ENCODE assay signal across 11 cellular contexts in the genomic region with DNA sequence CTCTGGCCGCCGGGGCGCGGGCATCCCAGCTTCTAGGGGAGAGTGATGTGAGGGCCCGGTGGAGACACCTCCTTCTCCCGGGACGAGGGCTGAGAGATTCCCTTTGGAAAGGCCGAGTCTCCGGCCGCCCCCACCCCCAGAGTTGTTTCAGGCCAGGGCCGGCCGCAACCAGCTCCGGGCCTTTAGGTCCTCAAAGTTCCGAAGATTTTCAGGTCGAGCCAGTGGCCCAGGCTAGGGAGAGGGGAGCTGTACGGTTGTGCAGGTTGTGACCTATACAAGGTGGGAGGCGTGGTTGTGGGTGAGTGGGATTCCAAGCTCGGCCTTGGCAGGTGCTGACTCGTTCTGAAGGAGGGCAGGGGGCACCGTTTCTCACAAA. TPM values are rescaled to one million over a fixed set of nuclear protein-coding genes. Genes with fewer than 3 reads are reported as not detected.
DNase-seq lines count a peak whose midpoint lies in the region; ATAC-seq, FAIRE-seq and TF ChIP-seq lines count a peak whose summit lies in the region.
"Had no signal": no experiment of that assay in that cellular context is flagged by ENCODE, and none has a peak within 500 bp of the region (broad histone marks: within the 10 kb centered on the region; RNA-seq: fewer than 3 reads in every experiment).

No MANE protein-coding gene starts in this region.

- intact Hi-C loops in kidney (cut with DNase I) (no loop called here), Calu3 (cut with micrococcal nuclease; ENCODE audit: unreplicated experiment) (no loop called here)

- H3K27me3 ChIP-seq in GM23338 (ENCODE audit: insufficient read depth) (peaks cover 49% of the 10 kb centered on the region), skeletal muscle satellite cell (ENCODE audit: control insufficient read depth, insufficient read depth, low read length) (peaks cover 57% of the 10 kb centered on the region)

- CTCF ChIA-PET in Calu3 (lab: Charles Lee) = interaction anchor here (0.7 kb wide), 2 partner anchors 16 to 598 kb away, joined by 3 to 6 read pairs; no protein-coding TSS in a partner anchor

- H3K4me1 Mint-ChIP-seq in GM23338 (peaks cover 65% of the 10 kb centered on the region), Calu3 (ENCODE audit: low read depth, unreplicated experiment) (peaks cover 5% of the 10 kb centered on the region)

- TF ChIP-seq CTCF in GM23338 (conservative IDR thresholded peaks at IDR 0.05; ENCODE audit: low read depth in 2 of 2) (no peak), astrocyte of the spinal cord (IDR thresholded peaks at IDR 0.05; ENCODE audit: low read depth, low read length) (no peak), kidney (IDR thresholded peaks at IDR 0.05; ENCODE audit: borderline replicate concordance, extremely low read depth, insufficient read depth) (no peak), Calu3 (IDR thresholded peaks at IDR 0.05; ENCODE audit: unreplicated experiment) (no peak)

- H3K9ac ChIP-seq in kidney (ENCODE audit: low read length in 2 of 2) = no peak overlapping the region
- H3K9ac ChIP-seq in skeletal muscle satellite cell (ENCODE audit: low read depth, low read length) = peak overlapping the region; percentile 34

- H3K4me2 ChIP-seq in GM23338 = peak overlapping the region; percentile 96
- H3K4me2 ChIP-seq in skeletal muscle satellite cell (ENCODE audit: low read length) = peak overlapping the region; percentile 95

- H3K9me3 ChIP-seq in kidney (ENCODE audit: control insufficient read depth in 1 of 2, low read length in 2 of 2) = no peaks in the 10 kb centered on the region
- no peaks in the 10 kb centered on the region for H3K9me3 ChIP-seq in skeletal muscle satellite cell (replicated peaks; ENCODE audit: low read length)

- no peaks in the 10 kb centered on the region for H3K36me3 Mint-ChIP-seq in GM23338 (ENCODE audit: low read depth)
- H3K36me3 Mint-ChIP-seq in Calu3 (ENCODE audit: insufficient read depth, unreplicated experiment) = no peaks in the 10 kb centered on the region

- no peaks in the 10 kb centered on the region for H3K36me3 ChIP-seq in GM23338 (ENCODE audit: insufficient read depth)
- H3K36me3 ChIP-seq in kidney (ENCODE audit: control insufficient read depth in 1 of 2, insufficient read depth in 2 of 2, low read length in 2 of 2) = no peaks in the 10 kb centered on the region
- no peaks in the 10 kb centered on the region for H3K36me3 ChIP-seq in skeletal muscle satellite cell (ENCODE audit: insufficient read depth, low read length)

- ATAC-seq in GM23338 (peak; percentile 15), GM18519 (IDR thresholded peaks at IDR 0.05; ENCODE audit: low FRiP score, unreplicated experiment) (no peak)
- ATAC-seq: activated CD8-positive, alpha-beta T cell treated with anti-CD3 and anti-CD28 coated beads, Interleukin-2, amount 10 ng/mL, durations not matched to agents 7 days and 5 days had no signal

- in situ Hi-C loops in astrocyte of the spinal cord (cut with HindIII; ENCODE audit: low sequenced_read_pairs) = no loop called here

- H3K9me2 ChIP-seq in GM23338 (ENCODE audit: insufficient read depth) = no peaks in the 10 kb centered on the region

- peak overlapping the region; percentile 65 for H3K4me3 Mint-ChIP-seq in GM23338
- no peak overlapping the region for H3K4me3 Mint-ChIP-seq in Calu3 (ENCODE audit: low read depth, unreplicated experiment)
- H3K4me3 Mint-ChIP-seq: activated CD8-positive, alpha-beta T cell treated with anti-CD3 and anti-CD28 coated beads, Interleukin-2, amount 10 ng/mL, durations not matched to agents 7 days and 5 days had no signal

- no TSS peak for BruUV-seq in Calu3 (replicated peaks; lab: Mats Ljungman, UMichigan)

- H3K4me1 ChIP-seq in GM23338 (ENCODE audit: insufficient read depth) (peaks cover 56% of the 10 kb centered on the region), kidney (ENCODE audit: control insufficient read depth in 1 of 2, insufficient read depth in 1 of 2, low read depth in 1 of 2, low read length in 2 of 2) (peaks cover 9 to 23% of the 10 kb centered on the region in 2 donors), skeletal muscle satellite cell (ENCODE audit: control insufficient read depth, insufficient read depth, low read length) (peaks cover 11% of the 10 kb centered on the region)

- no peak for FAIRE-seq in kidney (lab: Jason Lieb, UNC)

- H3K27ac Mint-ChIP-seq in GM23338 (no peak overlapping the region), Calu3 (ENCODE audit: unreplicated experiment) (no peak overlapping the region)
- H3K27ac Mint-ChIP-seq: activated CD8-positive, alpha-beta T cell treated with anti-CD3 and anti-CD28 coated beads, Interleukin-2, amount 10 ng/mL, durations not matched to agents 7 days and 5 days had no signal

- no peaks in the 10 kb centered on the region for H4K20me1 ChIP-seq in GM23338 (replicated peaks; ENCODE audit: insufficient read depth)

- H3K9me3 Mint-ChIP-seq in GM23338 (no peaks in the 10 kb centered on the region), Calu3 (ENCODE audit: low read depth, unreplicated experiment) (no peaks in the 10 kb centered on the region)

- peak overlapping the region; percentile 94 for H2AFZ ChIP-seq in GM23338

- H3K27me3 Mint-ChIP-seq in GM23338 (ENCODE audit: insufficient read depth, low read depth, poor library complexity) = peaks cover 37% of the 10 kb centered on the region
- peaks cover 62% of the 10 kb centered on the region for H3K27me3 Mint-ChIP-seq in Calu3 (ENCODE audit: unreplicated experiment)

- no peaks in the 10 kb centered on the region for H3K79me2 ChIP-seq in GM23338 (replicated peaks; ENCODE audit: insufficient read depth)

- H3K4me3 ChIP-seq in GM23338 (peak overlapping the region; percentile 92), astrocyte of the spinal cord (ENCODE audit: low read depth, low read length) (peak overlapping the region; percentile 42), kidney (ENCODE audit: low read length in 2 of 2) (peak overlapping the region in 1 of 2 donors; percentile 46), skeletal muscle satellite cell (ENCODE audit: low read length) (peak overlapping the region; percentile 71)

- H3K27ac ChIP-seq in GM23338 (ENCODE audit: low read depth) (no peak overlapping the region), kidney (ENCODE audit: low read depth in 2 of 2, low read length in 2 of 2) (no peak overlapping the region)

- DNase-seq in GM23338 (ENCODE audit: low spot score) (peak; percentile 50), astrocyte of the spinal cord (ENCODE audit: low read depth, low spot score) (no peak), kidney (peak; percentile 74), COLO668 (lab: John Stamatoyannopoulos, UW; ENCODE audit: unreplicated experiment) (no peak), Calu3 (no peak), AG20443 (ENCODE audit: low spot score) (no peak)
- DNase-seq: activated CD8-positive, alpha-beta T cell treated with anti-CD3 and anti-CD28 coated beads, Interleukin-2, amount 10 ng/mL, durations not matched to agents 7 days and 5 days had no signal

- H3F3A ChIP-seq in GM23338 (replicated peaks; ENCODE audit: low read depth) = peaks cover 27% of the 10 kb centered on the region; the same call in 1 of the 2 replicates

RNA-seq across cellular contexts. Expression of a gene that starts 18.4 kb away (rescaled TPM):
- total RNA-seq in GM23338 (2014; rRNA removed; shearing (Covaris generic)) = 0.27 and 1.7 TPM in 2 replicates
- 0.27 and 0.42 TPM in 2 replicates for polyA plus RNA-seq in GM23338 (2016; fragmentation: Nextera tagmentation; extraction: Ambion mirVana)
- not detected for total RNA-seq in kidney
- not detected for polyA plus RNA-seq in kidney (ENCODE audit: insufficient read depth, low read depth, low replicate concordance)
- total RNA-seq in skeletal muscle satellite cell (2012; rRNA removed) = 1.0 and 1.5 TPM in 2 replicates
- total RNA-seq in Calu3 (2022) = not detected in 2 replicates
- total RNA-seq: activated CD8-positive, alpha-beta T cell treated with anti-CD3 and anti-CD28 coated beads, Interleukin-2, amount 10 ng/mL, durations not matched to agents 7 days and 5 days; Daoy; SK-MEL-5 had no signal

RNA-seq across cellular contexts. Expression of a gene that starts 21.0 kb away (rescaled TPM):
- 4.1 and 5.2 TPM in 2 replicates for total RNA-seq in GM23338 (2014; rRNA removed; shearing (Covaris generic))
- polyA plus RNA-seq in GM23338 (2016; fragmentation: Nextera tagmentation; extraction: Ambion mirVana) (1.1 and 1.4 TPM in 2 replicates), kidney (ENCODE audit: insufficient read depth, low read depth, low replicate concordance) (3.1 TPM)
- total RNA-seq in kidney (6.1 TPM), Calu3 (2022) (not detected in 2 replicates)
- not detected in 2 replicates for total RNA-seq in skeletal muscle satellite cell (2012; rRNA removed)
- total RNA-seq: Daoy had no signal

RNA-seq across cellular contexts. Expression of a gene that starts 37.8 kb away (rescaled TPM):
- total RNA-seq in GM23338 (2014; rRNA removed; shearing (Covaris generic)) = 0.28 and 0.62 TPM in 2 replicates
- polyA plus RNA-seq in GM23338 (2016; fragmentation: Nextera tagmentation; extraction: Ambion mirVana) = 0.23 TPM in 1 of 2 replicates, not detected in the other
- 88.4 TPM for total RNA-seq in kidney
- polyA plus RNA-seq in kidney (ENCODE audit: insufficient read depth, low read depth, low replicate concordance) = 29.1 TPM
- total RNA-seq in skeletal muscle satellite cell (2012; rRNA removed) = 18.8 and 26.4 TPM in 2 replicates
- total RNA-seq in Calu3 (2022) = 0.44 TPM in 1 of 2 replicates, not detected in the other
- total RNA-seq: activated CD8-positive, alpha-beta T cell treated with anti-CD3 and anti-CD28 coated beads, Interleukin-2, amount 10 ng/mL, durations not matched to agents 7 days and 5 days; SK-MEL-5 had no signal

Comparison
In these comparisons a context has a peak if more than half of its experiments do, and no peak if none do; other contexts are left out.
1. DNase-seq: peak in GM23338 (single experiment) and kidney (single experiment); none in astrocyte of the spinal cord (single experiment), COLO668 (single experiment), Calu3 (single experiment) and AG20443 (single experiment).
2. RNA of a gene that starts 37.8 kb away (total RNA-seq): 88.4 TPM in kidney (single experiment); 0.28 to 0.62 TPM in GM23338 and 0.44 TPM in Calu3; every median in the first group is over 10 times any median in the second.